ENCODE assay signal across 15 cellular contexts in the genomic region with DNA sequence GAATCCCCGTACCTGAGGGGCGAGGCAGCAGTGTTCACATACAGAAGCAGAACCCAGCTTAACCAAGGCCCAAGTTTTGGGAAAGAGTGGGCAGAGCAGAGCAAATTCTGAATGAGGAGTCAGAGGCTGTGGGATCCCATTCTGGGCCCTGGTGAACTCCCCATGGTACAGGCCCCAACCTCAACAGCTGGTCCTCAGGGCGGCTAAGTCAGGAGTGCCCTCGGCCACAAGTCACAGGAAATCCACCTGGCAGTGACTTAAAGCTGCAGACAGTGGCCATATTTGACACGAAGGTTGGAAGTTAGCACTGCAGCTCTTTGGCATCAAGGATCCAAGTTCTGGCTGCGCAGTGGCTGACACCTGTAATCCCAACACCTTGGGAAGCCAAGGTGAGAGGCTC.
"Had no signal": no experiment of that assay in that cellular context is flagged by ENCODE, and none has a peak within 500 bp of the region (broad histone marks: within the 10 kb centered on the region; RNA-seq: fewer than 3 reads in every experiment).

No MANE protein-coding gene starts in this region.

- H3K9me3 ChIP-seq: heart right ventricle, sigmoid colon had no signal

- DNase-seq: effector CD4-positive, alpha-beta T cell; heart right ventricle; hypothalamus; islet precursor cell; mammary epithelial cell; naive thymus-derived CD8-positive, alpha-beta T cell; posterior cingulate gyrus; sigmoid colon; small intestine; stimulated activated CD4-positive, alpha-beta T cell treated with anti-CD3 and anti-CD28 coated beads, Interleukin-12 subunit alpha, Interleukin-12 subunit beta, amount 100 ng/mL, for 4 hours; stimulated activated naive CD4-positive, alpha-beta T cell; trophoblast cell had no signal

- H3K27me3 Mint-ChIP-seq: naive thymus-derived CD8-positive, alpha-beta T cell had no signal

- H3K36me3 Mint-ChIP-seq: naive thymus-derived CD8-positive, alpha-beta T cell had no signal

- H3K4me1 ChIP-seq: heart right ventricle, sigmoid colon had no signal

- ATAC-seq: heart right ventricle; left lobe of liver; naive thymus-derived CD8-positive, alpha-beta T cell had no signal

- H3K36me3 ChIP-seq: heart right ventricle, sigmoid colon had no signal

- H3K27ac ChIP-seq: coronary artery, heart right ventricle, sigmoid colon had no signal

- H3K4me3 Mint-ChIP-seq: naive thymus-derived CD8-positive, alpha-beta T cell had no signal

- H3K9me3 Mint-ChIP-seq: naive thymus-derived CD8-positive, alpha-beta T cell had no signal

- H3K27me3 ChIP-seq: heart right ventricle, sigmoid colon had no signal

- H3K4me3 ChIP-seq: coronary artery, heart right ventricle, sigmoid colon had no signal

- FAIRE-seq: frontal cortex, small intestine had no signal
